8 cellular contexts compared by ENCODE assay signal in genomic region chr12:91373086-91373485, GRCh38.
"Had no signal": no experiment of that assay in that cellular context is flagged by ENCODE, and none has a peak within 500 bp of the region (broad histone marks: within the 10 kb centered on the region; RNA-seq: fewer than 3 reads in every experiment).

No MANE protein-coding gene starts in this region.

- H3K4me3 ChIP-seq: GM12878 had no signal

- DNase-seq: GDM1, GF-D8 had no signal

- FAIRE-seq: G401.6, GM12878, GM12891, GM12892, GM18507, GM19239 had no signal

- ATAC-seq: GM12878 had no signal
